ENCODE assay signal across 16 cellular contexts in genomic region chrX:133555796-133556458, GRCh38.
"Had no signal": no experiment of that assay in that cellular context is flagged by ENCODE, and none has a peak within 500 bp of the region (broad histone marks: within the 10 kb centered on the region; RNA-seq: fewer than 3 reads in every experiment).

No MANE protein-coding gene starts in this region.

- H3K9me3 ChIP-seq: body of pancreas, sigmoid colon, thoracic aorta had no signal

- H3K4me3 Mint-ChIP-seq: activated CD8-positive, alpha-beta T cell treated with anti-CD3 and anti-CD28 coated beads, Interleukin-2, amount 10 ng/mL, durations not matched to agents 7 days and 5 days had no signal

- H3K27ac Mint-ChIP-seq: activated CD8-positive, alpha-beta T cell treated with anti-CD3 and anti-CD28 coated beads, Interleukin-2, amount 10 ng/mL, durations not matched to agents 7 days and 5 days; activated naive CD4-positive, alpha-beta T cell treated with anti-CD3 and anti-CD28 coated beads, Interleukin-2, amount 50 U/mL, for 72 hours had no signal

- ATAC-seq: activated CD8-positive, alpha-beta T cell treated with anti-CD3 and anti-CD28 coated beads, Interleukin-2, amount 10 ng/mL, durations not matched to agents 7 days and 5 days; activated naive CD4-positive, alpha-beta T cell treated with anti-CD3 and anti-CD28 coated beads, Interleukin-2, amount 50 U/mL, for 72 hours; body of pancreas had no signal

- H3K27me3 ChIP-seq: body of pancreas, sigmoid colon, stomach had no signal

- FAIRE-seq: colon, endometrium had no signal

- H3K27ac ChIP-seq: body of pancreas, sigmoid colon, spleen, stomach, thoracic aorta had no signal

- H3K4me1 ChIP-seq: sigmoid colon, spleen, stomach had no signal

- H3K4me3 ChIP-seq: body of pancreas, sigmoid colon, spleen, stomach, thoracic aorta had no signal

- H3K36me3 ChIP-seq: sigmoid colon, spleen, stomach, thoracic aorta had no signal

- DNase-seq: activated CD4-positive, alpha-beta T cell treated with anti-CD3 and anti-CD28 coated beads for 4 hours; activated CD8-positive, alpha-beta memory T cell treated with anti-CD3 and anti-CD28 coated beads, Interleukin-2, amount 50 U/mL, for 4 hours; activated CD8-positive, alpha-beta T cell treated with anti-CD3 and anti-CD28 coated beads, Interleukin-2, amount 10 ng/mL, durations not matched to agents 7 days and 5 days; activated effector memory CD4-positive, alpha-beta T cell treated with anti-CD3 and anti-CD28 coated beads, Interleukin-2, amount 50 U/mL, for 16 hours; activated T-cell treated with anti-CD3 and anti-CD28 coated beads, Interleukin-2, amount 50 U/mL, for 48 hours; amniotic stem cell; caudate nucleus; kidney glomerular epithelial cell; sigmoid colon; spleen; stomach had no signal
